Comparison of ENCODE assay signal across 1 cellular context in genomic region chr3:140941434-140942220, GRCh38.
TF ChIP-seq lines count a peak whose summit lies in the region.

TSS of gene SLC25A36 (plus strand) at chr3:140941836. CDS start at chr3:140942055, 219 bp downstream.

TF ChIP-seq in K562, 482 proteins besides CTCF, POLR2A, EP300 and RAD21 (continued from another document and continues in another):
- TF ChIP-seq HNRNPK (IDR thresholded peaks at IDR 0.05; ENCODE audit: low read depth, low read length, poor library complexity, severe bottlenecking) (no peak), KAT7 (CRISPR knock-in tag; IDR thresholded peaks at IDR 0.05; ENCODE audit: borderline replicate concordance) (no peak), ARHGAP35 (IDR thresholded peaks at IDR 0.05; ENCODE audit: partially characterized antibody) (no peak), ZFP36 (IDR thresholded peaks at IDR 0.05; ENCODE audit: low read depth, low read length, partially characterized antibody) (no peak), IFI16 (CRISPR knock-in tag; IDR thresholded peaks at IDR 0.05) (no peak), POU5F1 (IDR thresholded peaks at IDR 0.05; ENCODE audit: borderline replicate concordance, low read depth, low read length, partially characterized antibody) (no peak), ZNF282 (CRISPR knock-in tag; IDR thresholded peaks at IDR 0.05) (no peak), COPS2 (conservative IDR thresholded peaks at IDR 0.05) (no peak), ZNF695 (CRISPR knock-in tag; IDR thresholded peaks at IDR 0.05) (no peak), MIER1 (IDR thresholded peaks at IDR 0.05; ENCODE audit: low read depth) (no peak), NFE2L1 (tag; IDR thresholded peaks at IDR 0.05; ENCODE audit: borderline replicate concordance, low read depth) (no peak), CHD2 (IDR thresholded peaks at IDR 0.05; ENCODE audit: low read depth, low read length) (0 out of 2 replicates have a peak, but pooled peaks have one; percentile 32), ZNF311 (CRISPR knock-in tag; IDR thresholded peaks at IDR 0.05) (no peak), KAT8 (IDR thresholded peaks at IDR 0.05; ENCODE audit: low read depth) (no peak), ARID1B (IDR thresholded peaks at IDR 0.05) (peak; percentile 12; the same call in 1 of the 2 replicates), HNRNPH1 (optimal IDR thresholded peaks at IDR 0.05; ENCODE audit: low read depth, low read length) (no peak), HMGXB4 (CRISPR knock-in tag; IDR thresholded peaks at IDR 0.05) (peak; percentile 77; the same call in 1 of the 2 replicates), KLF6 (CRISPR knock-in tag; IDR thresholded peaks at IDR 0.05; ENCODE audit: borderline replicate concordance) (no peak), CEBPB (tag; IDR thresholded peaks at IDR 0.05) (peak; percentile 51), TAF7 (tag; IDR thresholded peaks at IDR 0.05) (peak; percentile 51; the same call in 1 of the 2 replicates), SREBF1 (IDR thresholded peaks at IDR 0.05; ENCODE audit: borderline replicate concordance, low read depth, low read length) (peak; percentile 23; the same call in 1 of the 2 replicates), KLF16 (IDR thresholded peaks at IDR 0.05) (no peak), MGA (IDR thresholded peaks at IDR 0.05) (peak; percentile 99), ERF (CRISPR knock-in tag; IDR thresholded peaks at IDR 0.05) (no peak), FOSL1 (tag; conservative IDR thresholded peaks at IDR 0.05) (peak; percentile 44; the same call in 1 of the 2 replicates), ZHX1 (conservative IDR thresholded peaks at IDR 0.05; ENCODE audit: low read length) (no peak), IRF2 (CRISPR knock-in tag; IDR thresholded peaks at IDR 0.05) (no peak), CREM (IDR thresholded peaks at IDR 0.05; ENCODE audit: low read depth) (peak; percentile 98), ZSCAN29 (IDR thresholded peaks at IDR 0.05) (peak; percentile 73), HNRNPL (IDR thresholded peaks at IDR 0.05; ENCODE audit: low read depth, low read length) (no peak), ZNF143 (CRISPR knock-in tag; IDR thresholded peaks at IDR 0.05) (no peak; the same call in 1 of the 2 replicates), NCOR1 (IDR thresholded peaks at IDR 0.05) (peak; percentile 22; the same call in 1 of the 2 replicates), ZBTB33 (CRISPR knock-in tag; IDR thresholded peaks at IDR 0.05) (peak; percentile 94), PTRF (tag; IDR thresholded peaks at IDR 0.05) (no peak), BRD4 (IDR thresholded peaks at IDR 0.05) (no peak; the same call in 1 of the 2 replicates), ELF1 (tag; IDR thresholded peaks at IDR 0.05) (peak; percentile 77), GATAD2A (IDR thresholded peaks at IDR 0.05) (no peak), NCOA4 (IDR thresholded peaks at IDR 0.05; ENCODE audit: partially characterized antibody) (no peak), ZNF3 (CRISPR knock-in tag; IDR thresholded peaks at IDR 0.05) (no peak), BRD9 (IDR thresholded peaks at IDR 0.05; ENCODE audit: low read depth, partially characterized antibody) (no peak), SAFB (IDR thresholded peaks at IDR 0.05; ENCODE audit: borderline replicate concordance, low read depth, low read length) (no peak), NR1H2 (CRISPR knock-in tag; IDR thresholded peaks at IDR 0.05) (0 out of 2 replicates have a peak, but pooled peaks have one; percentile 9), HMG20A (CRISPR knock-in tag; conservative IDR thresholded peaks at IDR 0.05) (no peak), HMG20B (CRISPR knock-in tag; IDR thresholded peaks at IDR 0.05) (no peak), NR2F6 (CRISPR knock-in tag; IDR thresholded peaks at IDR 0.05) (no peak), RNF219 (CRISPR knock-in tag; IDR thresholded peaks at IDR 0.05) (no peak), ZNF274 (IDR thresholded peaks at IDR 0.05; ENCODE audit: borderline replicate concordance, low read depth, low read length) (no peak)
